Comparison of ENCODE assay signal across 21 cellular contexts in genomic region chrX:71919886-71920285, GRCh38. TPM values are rescaled to one million over a fixed set of nuclear protein-coding genes. Genes with fewer than 3 reads are reported as not detected.
A peak's percentile ranks its signal among the peaks of the same experiment; 100 is the strongest.
DNase-seq lines count a peak whose midpoint lies in the region; ATAC-seq, FAIRE-seq and TF ChIP-seq lines count a peak whose summit lies in the region.
"Had no signal": no experiment of that assay in that cellular context is flagged by ENCODE, and none has a peak within 500 bp of the region (broad histone marks: within the 10 kb centered on the region; RNA-seq: fewer than 3 reads in every experiment).

No MANE protein-coding gene starts in this region.

- H2AFZ ChIP-seq in GM23248 (no peak overlapping the region), astrocyte (ENCODE audit: low read depth, low read length) (no peak overlapping the region), smooth muscle cell (ENCODE audit: low read depth) (no peak overlapping the region)
- H2AFZ ChIP-seq: GM23338 had no signal

- in situ Hi-C loops in GM23248 (cut with MboI) = no loop called here

- POLR2A ChIA-PET in activated CD4-positive, alpha-beta T cell treated with anti-CD3 and anti-CD28 coated beads for 36 hours (lab: Charles Lee) = no interaction called here

- H3K36me3 ChIP-seq in GM23248 (ENCODE audit: low read depth) (no peaks in the 10 kb centered on the region), astrocyte (ENCODE audit: insufficient read depth, low read length) (no peaks in the 10 kb centered on the region), mesendoderm (ENCODE audit: control insufficient read depth, insufficient read depth, low read length) (no peaks in the 10 kb centered on the region), smooth muscle cell (ENCODE audit: low read depth) (no peaks in the 10 kb centered on the region)
- H3K36me3 ChIP-seq: BLaER1 had no signal

- H3K27ac ChIP-seq in GM23248 (peak overlapping the region; percentile 27; the same call in 1 of the 2 replicates), astrocyte (ENCODE audit: low read depth, low read length) (no peak overlapping the region), mesendoderm (ENCODE audit: low read depth, low read length) (no peak overlapping the region), smooth muscle cell (ENCODE audit: low read depth) (peak overlapping the region; percentile 39)
- H3K27ac ChIP-seq: BLaER1 had no signal

- DNase-seq in GM23248 (no peak), astrocyte (ENCODE audit: low read depth) (no peak), mesendoderm (no peak), smooth muscle cell (lab: John Stamatoyannopoulos, UW; ENCODE audit: unreplicated experiment) (no peak), Right ventricle myocardium superior (no peak), posterior cingulate gyrus (no peak)
- DNase-seq in activated CD4-positive, alpha-beta T cell treated with anti-CD3 and anti-CD28 coated beads for 36 hours = no peak
- DNase-seq: CD4-positive, CD25-positive, alpha-beta regulatory T cell; DMS153; DND-41; KG1; MM.1S; NCI-H1694; NCI-H2029 treated with DMSO at 0.1 percent for 48 hours; NCI-H510A treated with DMSO at 0.1 percent for 48 hours; SK-N-SH had no signal

- H2BK5ac ChIP-seq in mesendoderm (ENCODE audit: low read length) = no peak overlapping the region

- no peaks in the 10 kb centered on the region for H3K9me2 ChIP-seq in GM23248 (ENCODE audit: insufficient read depth)
- H3K9me2 ChIP-seq: SK-N-SH had no signal

- no peak overlapping the region for H3K4ac ChIP-seq in mesendoderm (ENCODE audit: low read depth, low read length)

- H3K27me3 Mint-ChIP-seq in astrocyte (ENCODE audit: low read depth, unreplicated experiment) = no peaks in the 10 kb centered on the region
- peaks cover 6% of the 10 kb centered on the region for H3K27me3 Mint-ChIP-seq in activated CD4-positive, alpha-beta T cell treated with anti-CD3 and anti-CD28 coated beads for 36 hours

- peak; percentile 83 for FAIRE-seq in astrocyte (lab: Jason Lieb, UNC)
- FAIRE-seq: A204.1, GM18507, RCC 7860 had no signal

- peak overlapping the region; percentile 18 for H3K4me2 ChIP-seq in GM23248 (ENCODE audit: unreplicated experiment)
- peak overlapping the region; percentile 50 for H3K4me2 ChIP-seq in astrocyte (ENCODE audit: low read length)
- no peak overlapping the region for H3K4me2 ChIP-seq in mesendoderm (ENCODE audit: low read length)
- H3K4me2 ChIP-seq in smooth muscle cell = no peak overlapping the region
- H3K4me2 ChIP-seq: BLaER1, SK-N-SH had no signal

- CTCF ChIA-PET in activated CD4-positive, alpha-beta T cell treated with anti-CD3 and anti-CD28 coated beads for 36 hours (lab: Charles Lee) = interaction anchor here (0.5 to 0.7 kb wide), 2 partner anchors 28 to 48 kb away, joined by 3 to 4 read pairs; no protein-coding TSS in a partner anchor

- peak overlapping the region; percentile 56 for H3K56ac ChIP-seq in mesendoderm (ENCODE audit: low read length)

- no peak overlapping the region for H4K5ac ChIP-seq in mesendoderm (ENCODE audit: low read length)

- no peaks in the 10 kb centered on the region for H3K9me3 ChIP-seq in GM23248 (ENCODE audit: low read depth)
- H3K9me3 ChIP-seq in astrocyte (ENCODE audit: insufficient read depth, low read depth, low read length) = no peaks in the 10 kb centered on the region
- no peaks in the 10 kb centered on the region for H3K9me3 ChIP-seq in smooth muscle cell (replicated peaks; ENCODE audit: low read depth)
- H3K9me3 ChIP-seq: BLaER1, SK-N-SH had no signal

- H3K4me3 ChIP-seq in GM23248 (no peak overlapping the region), astrocyte (ENCODE audit: insufficient read depth, low read depth, low read length) (no peak overlapping the region), mesendoderm (ENCODE audit: low read length) (no peak overlapping the region), smooth muscle cell (no peak overlapping the region)
- H3K4me3 ChIP-seq: BLaER1, GM23338 had no signal

- no peaks in the 10 kb centered on the region for H3K79me1 ChIP-seq in mesendoderm (ENCODE audit: low read length)

- peak overlapping the region; percentile 83 for H3K27ac Mint-ChIP-seq in astrocyte (ENCODE audit: unreplicated experiment)
- H3K27ac Mint-ChIP-seq in activated CD4-positive, alpha-beta T cell treated with anti-CD3 and anti-CD28 coated beads for 36 hours = no peak overlapping the region
- H3K27ac Mint-ChIP-seq: CD4-positive, CD25-positive, alpha-beta regulatory T cell; GM23338 had no signal

- H2BK15ac ChIP-seq in mesendoderm (replicated peaks; ENCODE audit: low read depth) = no peak overlapping the region

- TF ChIP-seq CTCF in astrocyte (IDR thresholded peaks at IDR 0.05; ENCODE audit: insufficient read depth, low read depth, low read length) (no peak), smooth muscle cell (IDR thresholded peaks at IDR 0.05; ENCODE audit: borderline replicate concordance, insufficient read depth, poor library complexity, severe bottlenecking) (no peak)

- no peak overlapping the region for H3K18ac ChIP-seq in mesendoderm (ENCODE audit: low read length)

- WGBS in GM23248 (ENCODE audit: low coverage in 1 of 2, low lambda C conversion rate in 2 of 2, missing lambda C conversion rate in 2 of 2), 2 experiments = 99 to 100% methylated on average over 4 of the region's 4 CpGs
- WGBS in mesendoderm (ENCODE audit: extremely low coverage, insufficient coverage, low lambda C conversion rate) = no CpG with 5 or more reads among the region's 4 CpGs
- 76% methylated on average over 4 of the region's 4 CpGs for WGBS in smooth muscle cell (ENCODE audit: low lambda C conversion rate)

- H3K27me3 ChIP-seq in GM23248 (replicated peaks; ENCODE audit: insufficient read depth) (no peaks in the 10 kb centered on the region), astrocyte (ENCODE audit: insufficient read depth, low read length) (no peaks in the 10 kb centered on the region), mesendoderm (ENCODE audit: insufficient read depth, low read length, poor library complexity) (no peaks in the 10 kb centered on the region), smooth muscle cell (ENCODE audit: low read depth) (no peaks in the 10 kb centered on the region)

- peaks cover 55% of the 10 kb centered on the region for H3K4me1 Mint-ChIP-seq in astrocyte (ENCODE audit: low read depth, unreplicated experiment)
- H3K4me1 Mint-ChIP-seq in activated CD4-positive, alpha-beta T cell treated with anti-CD3 and anti-CD28 coated beads for 36 hours = no peaks in the 10 kb centered on the region
- H3K4me1 Mint-ChIP-seq: CD4-positive, CD25-positive, alpha-beta regulatory T cell had no signal

- H3K79me2 ChIP-seq in GM23248 (ENCODE audit: insufficient read depth) (no peaks in the 10 kb centered on the region), astrocyte (ENCODE audit: insufficient read depth, low read length) (no peaks in the 10 kb centered on the region), mesendoderm (ENCODE audit: control insufficient read depth, insufficient read depth, low read length) (no peaks in the 10 kb centered on the region), smooth muscle cell (ENCODE audit: low read depth) (no peaks in the 10 kb centered on the region)

- H2AK5ac ChIP-seq in mesendoderm (ENCODE audit: low read length) = no peak overlapping the region

- no peaks in the 10 kb centered on the region for H3K9me3 Mint-ChIP-seq in astrocyte (ENCODE audit: unreplicated experiment)
- no peaks in the 10 kb centered on the region for H3K9me3 Mint-ChIP-seq in activated CD4-positive, alpha-beta T cell treated with anti-CD3 and anti-CD28 coated beads for 36 hours (ENCODE audit: low read depth)
- H3K9me3 Mint-ChIP-seq: CD4-positive, CD25-positive, alpha-beta regulatory T cell; GM23338 had no signal

- intact Hi-C loops in activated CD4-positive, alpha-beta T cell treated with anti-CD3 and anti-CD28 coated beads for 36 hours (cut with DNase I, micrococcal nuclease) = no loop called here
- intact Hi-C loops in Right ventricle myocardium superior (cut with DNase I) (no loop called here), posterior cingulate gyrus (cut with DNase I) (no loop called here)

- H2BK120ac ChIP-seq in mesendoderm (ENCODE audit: low read depth, low read length) = no peak overlapping the region

- H3F3A ChIP-seq in GM23248 (ENCODE audit: insufficient read depth) (peaks cover 10% of the 10 kb centered on the region), smooth muscle cell (ENCODE audit: low read depth) (no peaks in the 10 kb centered on the region)

- H3K23ac ChIP-seq in mesendoderm (ENCODE audit: low read length) = no peak overlapping the region

- H4K8ac ChIP-seq in mesendoderm (ENCODE audit: low read depth, low read length) = no peak overlapping the region

- no peaks in the 10 kb centered on the region for H3K36me3 Mint-ChIP-seq in astrocyte (ENCODE audit: low read depth, unreplicated experiment)
- H3K36me3 Mint-ChIP-seq in activated CD4-positive, alpha-beta T cell treated with anti-CD3 and anti-CD28 coated beads for 36 hours (ENCODE audit: low read depth) = no peaks in the 10 kb centered on the region
- H3K36me3 Mint-ChIP-seq: CD4-positive, CD25-positive, alpha-beta regulatory T cell had no signal

- no peak for ATAC-seq in activated CD4-positive, alpha-beta T cell treated with anti-CD3 and anti-CD28 coated beads for 36 hours
- no peak for ATAC-seq in Right ventricle myocardium superior (ENCODE audit: poor library complexity)
- ATAC-seq: GM23338 had no signal

- H3K4me1 ChIP-seq in GM23248 (ENCODE audit: insufficient read depth) (peaks cover 33% of the 10 kb centered on the region), astrocyte (ENCODE audit: insufficient read depth, low read length) (peaks cover 24% of the 10 kb centered on the region), mesendoderm (ENCODE audit: control insufficient read depth, low read depth, low read length) (no peaks in the 10 kb centered on the region), smooth muscle cell (ENCODE audit: low read depth) (peaks cover 4% of the 10 kb centered on the region)
- H3K4me1 ChIP-seq: BLaER1 had no signal

- H4K20me1 ChIP-seq in GM23248 (ENCODE audit: insufficient read depth) (no peaks in the 10 kb centered on the region), astrocyte (ENCODE audit: insufficient read depth, low read length) (no peaks in the 10 kb centered on the region), smooth muscle cell (ENCODE audit: low read depth) (no peaks in the 10 kb centered on the region)
- H4K20me1 ChIP-seq: BLaER1 had no signal

- H3K4me3 Mint-ChIP-seq in astrocyte (ENCODE audit: unreplicated experiment) = no peak overlapping the region
- H3K4me3 Mint-ChIP-seq in activated CD4-positive, alpha-beta T cell treated with anti-CD3 and anti-CD28 coated beads for 36 hours = no peak overlapping the region
- H3K4me3 Mint-ChIP-seq: CD4-positive, CD25-positive, alpha-beta regulatory T cell; GM23338 had no signal

- H3K9ac ChIP-seq in GM23248 = no peak overlapping the region
- H3K9ac ChIP-seq in astrocyte (ENCODE audit: low read length) = no peak overlapping the region
- H3K9ac ChIP-seq in mesendoderm (ENCODE audit: low read length) = no peak overlapping the region
- H3K9ac ChIP-seq in smooth muscle cell (ENCODE audit: low read depth) = no peak overlapping the region
- H3K9ac ChIP-seq: BLaER1, SK-N-SH had no signal

RNA-seq across cellular contexts. Expression of gene NHSL2, which starts 9.2 kb away (rescaled TPM):
- 3.2 and 4.7 TPM in 2 replicates for total RNA-seq in GM23248 (2014; rRNA removed; shearing (Covaris generic))
- polyA plus RNA-seq in GM23248 (2016; fragmentation: Nextera tagmentation; extraction: Ambion mirVana) (5.3 and 6.5 TPM in 2 replicates), smooth muscle cell (2.3 and 2.9 TPM in 2 replicates)
- total RNA-seq in astrocyte (13.0 and 14.8 TPM in 2 replicates), smooth muscle cell (2.0 and 3.3 TPM in 2 replicates), Right ventricle myocardium superior (4.7 TPM)
- polyA plus RNA-seq in mesendoderm (2013, experiment 1 of 2) = 2.1 TPM
- polyA plus RNA-seq in mesendoderm (2013, experiment 2 of 2) = 2.3 TPM
- total RNA-seq in activated CD4-positive, alpha-beta T cell treated with anti-CD3 and anti-CD28 coated beads for 36 hours = under 1 TPM; 0.21 to 0.50 TPM

Comparison
In these comparisons a context has a peak if more than half of its experiments do, and no peak if none do; other contexts are left out.
1. H3K27ac ChIP-seq: peak in GM23248 (single experiment) and smooth muscle cell (single experiment); none in astrocyte (single experiment) and mesendoderm (single experiment).
2. H3K4me2 ChIP-seq: peak in GM23248 (single experiment) and astrocyte (single experiment); none in mesendoderm (single experiment) and smooth muscle cell (single experiment).